21 cellular contexts compared by ENCODE assay signal in genomic region chr13:51557423-51557822, GRCh38. TPM values are rescaled to one million over a fixed set of nuclear protein-coding genes. Genes with fewer than 3 reads are reported as not detected.
A peak's percentile ranks its signal among the peaks of the same experiment; 100 is the strongest.
DNase-seq lines count a peak whose midpoint lies in the region; ATAC-seq, FAIRE-seq and TF ChIP-seq lines count a peak whose summit lies in the region.
"Had no signal": no experiment of that assay in that cellular context is flagged by ENCODE, and none has a peak within 500 bp of the region (broad histone marks: within the 10 kb centered on the region; RNA-seq: fewer than 3 reads in every experiment).

No MANE protein-coding gene starts in this region.

- POLR2A ChIA-PET in naive thymus-derived CD4-positive, alpha-beta T cell (lab: Charles Lee), result no interaction called here

- peak overlapping the region; percentile 90 for H3K27ac Mint-ChIP-seq in HFFc6
- H3K27ac Mint-ChIP-seq in activated T-helper 2 cell treated with anti-CD3 and anti-CD28 coated beads, Interferon-gamma antibody, Interleukin-2, Interleukin-4, amounts not matched to agents 10 μg/mL and 5 μg/mL and 100 μg/mL, durations not matched to agents 14 hours and 24 hours and 36 hours, result no peak overlapping the region
- no peak overlapping the region for H3K27ac Mint-ChIP-seq in naive thymus-derived CD4-positive, alpha-beta T cell
- H3K27ac Mint-ChIP-seq: activated CD4-positive, alpha-beta memory T cell treated with anti-CD3 and anti-CD28 coated beads, Interleukin-2, amount 10 ng/mL, durations not matched to agents 7 days and 5 days; T-helper 1 cell treated with Interleukin-12 subunit alpha and Interleukin-12 subunit beta and Interleukin-4 antibody, amounts not matched to agents 30 μg/mL and 1 μg/mL, for 36 hours had no signal

- H3K9me3 ChIP-seq in SJSA1 (replicated peaks), result no peaks in the 10 kb centered on the region
- H3K9me3 ChIP-seq in smooth muscle cell (replicated peaks; ENCODE audit: low read depth), result no peaks in the 10 kb centered on the region
- no peaks in the 10 kb centered on the region for H3K9me3 ChIP-seq in naive thymus-derived CD4-positive, alpha-beta T cell (ENCODE audit: control insufficient read depth in 2 of 3, low read length in 3 of 3)
- H3K9me3 ChIP-seq: psoas muscle, spleen had no signal

- peaks cover 13% of the 10 kb centered on the region for H3F3A ChIP-seq in smooth muscle cell (ENCODE audit: low read depth)

- CTCF ChIA-PET in naive thymus-derived CD4-positive, alpha-beta T cell (lab: Charles Lee), result no interaction called here

- intact Hi-C loops in activated T-helper 2 cell treated with anti-CD3 and anti-CD28 coated beads, Interferon-gamma antibody, Interleukin-2, Interleukin-4, amounts not matched to agents 10 μg/mL and 5 μg/mL and 100 μg/mL, durations not matched to agents 14 hours and 24 hours and 36 hours (cut with micrococcal nuclease), result no loop called here
- intact Hi-C loops in naive thymus-derived CD4-positive, alpha-beta T cell (cut with micrococcal nuclease), result no loop called here

- no peaks in the 10 kb centered on the region for H3K27me3 Mint-ChIP-seq in HFFc6 (ENCODE audit: insufficient read depth)
- no peaks in the 10 kb centered on the region for H3K27me3 Mint-ChIP-seq in activated T-helper 2 cell treated with anti-CD3 and anti-CD28 coated beads, Interferon-gamma antibody, Interleukin-2, Interleukin-4, amounts not matched to agents 10 μg/mL and 5 μg/mL and 100 μg/mL, durations not matched to agents 14 hours and 24 hours and 36 hours (ENCODE audit: low read depth)
- peaks cover 0 to 13% (median 5%) of the 10 kb centered on the region in 5 donors for H3K27me3 Mint-ChIP-seq in naive thymus-derived CD4-positive, alpha-beta T cell

- no peaks in the 10 kb centered on the region for H4K20me1 ChIP-seq in smooth muscle cell (ENCODE audit: low read depth)

- H3K4me1 Mint-ChIP-seq in HFFc6 (ENCODE audit: low read depth), result peaks cover 40% of the 10 kb centered on the region
- peaks cover 30% of the 10 kb centered on the region for H3K4me1 Mint-ChIP-seq in activated T-helper 2 cell treated with anti-CD3 and anti-CD28 coated beads, Interferon-gamma antibody, Interleukin-2, Interleukin-4, amounts not matched to agents 10 μg/mL and 5 μg/mL and 100 μg/mL, durations not matched to agents 14 hours and 24 hours and 36 hours (ENCODE audit: low read depth)
- peaks cover 0 to 28% (median 6%) of the 10 kb centered on the region in 7 donors for H3K4me1 Mint-ChIP-seq in naive thymus-derived CD4-positive, alpha-beta T cell

- no peaks in the 10 kb centered on the region for H3K36me3 ChIP-seq in SJSA1
- H3K36me3 ChIP-seq in smooth muscle cell (ENCODE audit: low read depth), result no peaks in the 10 kb centered on the region
- no peaks in the 10 kb centered on the region for H3K36me3 ChIP-seq in naive thymus-derived CD4-positive, alpha-beta T cell (ENCODE audit: control insufficient read depth in 2 of 3, insufficient read depth in 3 of 3, low read length in 3 of 3)
- H3K36me3 ChIP-seq: spleen, WERI-Rb-1 had no signal

- H3K9me3 Mint-ChIP-seq in HFFc6, result no peaks in the 10 kb centered on the region
- H3K9me3 Mint-ChIP-seq in activated T-helper 2 cell treated with anti-CD3 and anti-CD28 coated beads, Interferon-gamma antibody, Interleukin-2, Interleukin-4, amounts not matched to agents 10 μg/mL and 5 μg/mL and 100 μg/mL, durations not matched to agents 14 hours and 24 hours and 36 hours, result peaks cover 4% of the 10 kb centered on the region
- H3K9me3 Mint-ChIP-seq in naive thymus-derived CD4-positive, alpha-beta T cell, result peaks cover 0 to 12% (median 0%) of the 10 kb centered on the region in 11 donors
- H3K9me3 Mint-ChIP-seq: activated T-cell treated with anti-CD3 and anti-CD28 coated beads, Interleukin-2, amount 50 U/mL, for 4 hours had no signal

- peak overlapping the region; percentile 58 for H2AFZ ChIP-seq in smooth muscle cell (ENCODE audit: low read depth)

- H3K9ac ChIP-seq in smooth muscle cell (ENCODE audit: low read depth), result peak overlapping the region; percentile 30

- peaks cover 29% of the 10 kb centered on the region for H3K4me1 ChIP-seq in SJSA1 (replicated peaks)
- H3K4me1 ChIP-seq in smooth muscle cell (ENCODE audit: low read depth), result no peaks in the 10 kb centered on the region
- no peaks in the 10 kb centered on the region for H3K4me1 ChIP-seq in naive thymus-derived CD4-positive, alpha-beta T cell (ENCODE audit: control insufficient read depth in 2 of 2, insufficient read depth in 2 of 2, low read length in 2 of 2)
- H3K4me1 ChIP-seq: psoas muscle had no signal

- H3K27me3 ChIP-seq in SJSA1 (replicated peaks), result no peaks in the 10 kb centered on the region
- no peaks in the 10 kb centered on the region for H3K27me3 ChIP-seq in smooth muscle cell (ENCODE audit: low read depth)
- no peaks in the 10 kb centered on the region for H3K27me3 ChIP-seq in naive thymus-derived CD4-positive, alpha-beta T cell (ENCODE audit: control insufficient read depth in 2 of 2, insufficient read depth in 2 of 2, low read length in 2 of 2)
- H3K27me3 ChIP-seq: spleen had no signal

- H3K4me2 ChIP-seq in smooth muscle cell, result peak overlapping the region; percentile 71

- no peaks in the 10 kb centered on the region for H3K79me2 ChIP-seq in smooth muscle cell (ENCODE audit: low read depth)

- ATAC-seq in naive thymus-derived CD4-positive, alpha-beta T cell, result no peak
- ATAC-seq in HG03442 (IDR thresholded peaks at IDR 0.05; ENCODE audit: unreplicated experiment), result no peak
- ATAC-seq: psoas muscle had no signal

- no peak for FAIRE-seq in RCC 7860 (lab: Jason Lieb, UNC)
- FAIRE-seq: endometrium, frontal cortex had no signal

- 82% methylated on average over 3 of the region's 3 CpGs for WGBS in smooth muscle cell (ENCODE audit: low lambda C conversion rate)

- no peak for DNase-seq in HFFc6
- no peak for DNase-seq in SJSA1 (ENCODE audit: low read depth in 1 of 2, low spot score in 2 of 2)
- no peak for DNase-seq in epithelial cell of prostate (ENCODE audit: low read depth, low spot score)
- DNase-seq in smooth muscle cell (lab: John Stamatoyannopoulos, UW; ENCODE audit: unreplicated experiment), result no peak
- no peak for DNase-seq in activated T-helper 2 cell treated with anti-CD3 and anti-CD28 coated beads, Interferon-gamma antibody, Interleukin-2, Interleukin-4, amounts not matched to agents 10 μg/mL and 5 μg/mL and 100 μg/mL, durations not matched to agents 14 hours and 24 hours and 36 hours (ENCODE audit: low spot score)
- DNase-seq in naive thymus-derived CD4-positive, alpha-beta T cell, result no peak
- no peak for DNase-seq in RCC 7860 (ENCODE audit: low spot score)
- DNase-seq: activated CD4-positive, alpha-beta memory T cell treated with anti-CD3 and anti-CD28 coated beads, Interleukin-2, amount 10 ng/mL, durations not matched to agents 7 days and 5 days; activated naive CD4-positive, alpha-beta T cell treated with anti-CD3 and anti-CD28 coated beads, Interleukin-2, amount 50 U/mL, for 16 hours; activated T-cell treated with anti-CD3 and anti-CD28 coated beads, Interleukin-2, amount 50 U/mL, for 4 hours; KG1; NCI-H1105; NCI-H524 treated with DMSO at 0.1 percent for 48 hours; psoas muscle; Right ventricle myocardium superior; spleen; WERI-Rb-1 had no signal

- H3K4me3 Mint-ChIP-seq in HFFc6, result peak overlapping the region; percentile 80
- H3K4me3 Mint-ChIP-seq in activated T-helper 2 cell treated with anti-CD3 and anti-CD28 coated beads, Interferon-gamma antibody, Interleukin-2, Interleukin-4, amounts not matched to agents 10 μg/mL and 5 μg/mL and 100 μg/mL, durations not matched to agents 14 hours and 24 hours and 36 hours (ENCODE audit: low read depth), result no peak overlapping the region
- no peak overlapping the region for H3K4me3 Mint-ChIP-seq in naive thymus-derived CD4-positive, alpha-beta T cell
- H3K4me3 Mint-ChIP-seq: activated CD4-positive, alpha-beta memory T cell treated with anti-CD3 and anti-CD28 coated beads, Interleukin-2, amount 10 ng/mL, durations not matched to agents 7 days and 5 days; activated T-cell treated with anti-CD3 and anti-CD28 coated beads, Interleukin-2, amount 50 U/mL, for 4 hours; T-helper 1 cell treated with Interleukin-12 subunit alpha and Interleukin-12 subunit beta and Interleukin-4 antibody, amounts not matched to agents 30 μg/mL and 1 μg/mL, for 36 hours had no signal

- no peak for TF ChIP-seq CTCF in HFFc6 (IDR thresholded peaks at IDR 0.05)
- TF ChIP-seq CTCF in smooth muscle cell (IDR thresholded peaks at IDR 0.05; ENCODE audit: borderline replicate concordance, insufficient read depth, poor library complexity, severe bottlenecking), result no peak

- H3K27ac ChIP-seq in SJSA1, result 0 out of 2 replicates have a peak overlapping the region, but pooled peaks have one; percentile 3
- peak overlapping the region; percentile 92 for H3K27ac ChIP-seq in epithelial cell of prostate
- H3K27ac ChIP-seq in smooth muscle cell (ENCODE audit: low read depth), result peak overlapping the region; percentile 70
- H3K27ac ChIP-seq in naive thymus-derived CD4-positive, alpha-beta T cell (ENCODE audit: low read depth, low read length), result no peak overlapping the region
- H3K27ac ChIP-seq: psoas muscle, spleen, WERI-Rb-1 had no signal

- H3K4me3 ChIP-seq in SJSA1 (no peak overlapping the region), smooth muscle cell (no peak overlapping the region)
- H3K4me3 ChIP-seq in naive thymus-derived CD4-positive, alpha-beta T cell (ENCODE audit: low read length), result no peak overlapping the region
- H3K4me3 ChIP-seq: psoas muscle, spleen had no signal

- no peaks in the 10 kb centered on the region for H3K36me3 Mint-ChIP-seq in HFFc6 (ENCODE audit: low read depth)
- H3K36me3 Mint-ChIP-seq in activated T-helper 2 cell treated with anti-CD3 and anti-CD28 coated beads, Interferon-gamma antibody, Interleukin-2, Interleukin-4, amounts not matched to agents 10 μg/mL and 5 μg/mL and 100 μg/mL, durations not matched to agents 14 hours and 24 hours and 36 hours (ENCODE audit: low read depth), result peaks cover 2% of the 10 kb centered on the region
- peaks cover 0 to 7% (median 0%) of the 10 kb centered on the region in 5 donors for H3K36me3 Mint-ChIP-seq in naive thymus-derived CD4-positive, alpha-beta T cell

RNA-seq across cellular contexts. Expression of gene WDFY2, which starts 26.8 kb away (rescaled TPM):
- total RNA-seq in HFFc6 (2021; fragmentation: NEBNext Ultra II Directional; extraction: Animal tissue kit (Norgen Biotek cat#: 25700)), result 10 to 100 TPM; 11.4 to 15.7 (median 13.4) TPM
- total RNA-seq in SJSA1 (2014; rRNA removed; shearing (Covaris generic)), result 3.3 and 6.0 TPM in 2 replicates
- 9.3 and 13.7 TPM in 2 replicates for total RNA-seq in smooth muscle cell
- polyA plus RNA-seq in smooth muscle cell, result 6.6 and 9.8 TPM in 2 replicates
- total RNA-seq in activated T-helper 2 cell treated with anti-CD3 and anti-CD28 coated beads, Interferon-gamma antibody, Interleukin-2, Interleukin-4, amounts not matched to agents 10 μg/mL and 5 μg/mL and 100 μg/mL, durations not matched to agents 14 hours and 24 hours and 36 hours, result 9.0 and 9.9 TPM in 2 replicates
- 10 to 100 TPM; 13.3 to 44.3 (median 21.1) TPM for total RNA-seq in naive thymus-derived CD4-positive, alpha-beta T cell
- polyA plus RNA-seq in naive thymus-derived CD4-positive, alpha-beta T cell, result 1 to 10 TPM; 3.2 to 4.7 TPM
